1 cellular context compared by ENCODE assay signal in the genomic region with DNA sequence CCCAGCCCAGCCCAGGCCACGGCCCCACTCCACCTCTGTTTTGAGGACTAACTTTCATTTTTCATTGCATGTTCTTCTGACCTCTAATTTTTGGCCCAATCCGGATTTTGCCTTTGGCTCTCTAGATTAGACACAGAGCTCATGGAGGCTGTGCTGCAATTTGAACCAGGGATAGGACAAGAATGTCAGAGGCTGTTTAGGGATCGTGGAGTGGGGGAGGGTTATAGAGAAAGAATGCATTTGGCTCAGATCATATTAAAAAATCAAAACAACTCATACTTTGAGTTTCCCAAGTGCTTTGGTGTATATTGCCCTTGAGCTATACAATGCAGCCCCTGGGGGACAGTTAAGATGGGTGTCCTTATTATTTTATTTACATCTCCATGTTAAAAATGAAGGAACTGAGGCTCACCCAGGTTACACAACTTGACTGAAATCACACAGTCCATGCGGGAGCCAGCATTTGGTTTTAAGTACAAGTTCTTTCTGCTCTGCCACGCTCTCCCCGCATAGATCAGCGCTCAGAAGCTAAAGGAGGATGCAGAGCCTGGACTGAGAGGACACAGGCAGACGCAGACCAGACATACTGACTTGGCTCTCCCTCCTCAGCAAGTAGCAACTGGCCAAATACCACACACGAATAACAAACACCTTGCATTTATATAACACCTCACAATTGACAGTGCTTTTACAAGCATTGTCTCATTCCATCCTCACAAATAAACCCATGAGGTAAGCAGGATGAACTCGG.
TF ChIP-seq lines count a peak whose summit lies in the region.

No MANE protein-coding gene starts in this region.

TF ChIP-seq in K562, 482 proteins besides CTCF, POLR2A, EP300 and RAD21 (continued from another document):
- TF ChIP-seq, protein P1, sequence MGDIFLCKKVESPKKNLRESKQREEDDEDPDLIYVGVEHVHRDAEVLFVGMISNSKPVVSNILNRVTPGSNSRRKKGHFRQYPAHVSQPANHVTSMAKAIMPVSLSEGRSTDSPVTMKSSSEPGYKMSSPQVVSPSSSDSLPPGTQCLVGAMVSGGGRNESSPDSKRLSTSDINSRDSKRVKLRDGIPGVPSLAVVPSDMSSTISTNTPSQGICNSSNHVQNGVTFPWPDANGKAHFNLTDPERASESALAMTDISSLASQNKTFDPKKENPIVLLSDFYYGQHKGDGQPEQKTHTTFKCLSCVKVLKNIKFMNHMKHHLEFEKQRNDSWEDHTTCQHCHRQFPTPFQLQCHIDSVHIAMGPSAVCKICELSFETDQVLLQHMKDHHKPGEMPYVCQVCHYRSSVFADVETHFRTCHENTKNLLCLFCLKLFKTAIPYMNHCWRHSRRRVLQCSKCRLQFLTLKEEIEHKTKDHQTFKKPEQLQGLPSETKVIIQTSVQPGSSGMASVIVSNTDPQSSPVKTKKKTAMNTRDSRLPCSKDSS (IDR thresholded peaks at IDR 0.05; ENCODE audit: low read depth, partially characterized antibody) = no peak
- TF ChIP-seq ZC3H8 (IDR thresholded peaks at IDR 0.05) (no peak), MTF1 (CRISPR knock-in tag; IDR thresholded peaks at IDR 0.05; ENCODE audit: borderline replicate concordance) (no peak), ZNF3 (CRISPR knock-in tag; IDR thresholded peaks at IDR 0.05) (no peak), ARID1B (IDR thresholded peaks at IDR 0.05) (no peak), SP1 (CRISPR knock-in tag; IDR thresholded peaks at IDR 0.05) (no peak), FUS (optimal IDR thresholded peaks at IDR 0.05; ENCODE audit: low read depth, low read length) (no peak), MAFG (tag; conservative IDR thresholded peaks at IDR 0.05) (no peak), NFE2L1 (tag; IDR thresholded peaks at IDR 0.05; ENCODE audit: borderline replicate concordance, low read depth) (no peak)
- TF ChIP-seq, protein P2, sequence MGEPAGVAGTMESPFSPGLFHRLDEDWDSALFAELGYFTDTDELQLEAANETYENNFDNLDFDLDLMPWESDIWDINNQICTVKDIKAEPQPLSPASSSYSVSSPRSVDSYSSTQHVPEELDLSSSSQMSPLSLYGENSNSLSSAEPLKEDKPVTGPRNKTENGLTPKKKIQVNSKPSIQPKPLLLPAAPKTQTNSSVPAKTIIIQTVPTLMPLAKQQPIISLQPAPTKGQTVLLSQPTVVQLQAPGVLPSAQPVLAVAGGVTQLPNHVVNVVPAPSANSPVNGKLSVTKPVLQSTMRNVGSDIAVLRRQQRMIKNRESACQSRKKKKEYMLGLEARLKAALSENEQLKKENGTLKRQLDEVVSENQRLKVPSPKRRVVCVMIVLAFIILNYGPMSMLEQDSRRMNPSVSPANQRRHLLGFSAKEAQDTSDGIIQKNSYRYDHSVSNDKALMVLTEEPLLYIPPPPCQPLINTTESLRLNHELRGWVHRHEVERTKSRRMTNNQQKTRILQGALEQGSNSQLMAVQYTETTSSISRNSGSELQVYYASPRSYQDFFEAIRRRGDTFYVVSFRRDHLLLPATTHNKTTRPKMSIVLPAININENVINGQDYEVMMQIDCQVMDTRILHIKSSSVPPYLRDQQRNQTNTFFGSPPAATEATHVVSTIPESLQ (CRISPR knock-in tag; IDR thresholded peaks at IDR 0.05) = no peak
TF ChIP-seq in K562: peak in this region for 0.
